8 cellular contexts compared by ENCODE assay signal in genomic region chr12:121583334-121583661, GRCh38. TPM values are rescaled to one million over a fixed set of nuclear protein-coding genes. Genes with fewer than 3 reads are reported as not detected.
DNase-seq lines count a peak whose midpoint lies in the region; ATAC-seq and TF ChIP-seq lines count a peak whose summit lies in the region.
"Not testable (repeated sequence)": the region's sequence is repeated elsewhere in the genome, so short reads cannot be mapped to it uniquely, and the experiment has no call there.

No MANE protein-coding gene starts in this region.

- H3K27ac Mint-ChIP-seq in GM23338 (peak overlapping the region; percentile 97), endodermal cell (peak overlapping the region; percentile 98), memory B cell (peak overlapping the region; percentile 46)
- not testable (repeated sequence) for H3K27ac Mint-ChIP-seq in activated naive CD4-positive, alpha-beta T cell treated with anti-CD3 and anti-CD28 coated beads, Interleukin-2, amount 10 ng/mL, durations not matched to agents 7 days and 5 days

- not testable (repeated sequence) for H3K9me3 Mint-ChIP-seq in GM23338; activated naive CD4-positive, alpha-beta T cell treated with anti-CD3 and anti-CD28 coated beads, Interleukin-2, amount 10 ng/mL, durations not matched to agents 7 days and 5 days; endodermal cell; memory B cell

- DNase-seq in GM23338 (ENCODE audit: low spot score); activated naive CD4-positive, alpha-beta T cell treated with anti-CD3 and anti-CD28 coated beads, Interleukin-2, amount 10 ng/mL, durations not matched to agents 7 days and 5 days; endodermal cell; memory B cell (ENCODE audit: low spot score in 2 of 2): not testable (repeated sequence)

- 78% methylated on average over 2 of the region's 2 CpGs; no CpG with 5 or more reads in 1 of the 2 experiments for WGBS in endodermal cell (ENCODE audit: insufficient coverage in 1 of 2, insufficient read length in 1 of 2), 2 experiments

- H3K4me3 Mint-ChIP-seq in GM23338 (peak overlapping the region; percentile 90), endodermal cell (peak overlapping the region; percentile 72)
- peak overlapping the region; percentile 84 for H3K4me3 Mint-ChIP-seq in activated naive CD4-positive, alpha-beta T cell treated with anti-CD3 and anti-CD28 coated beads, Interleukin-2, amount 10 ng/mL, durations not matched to agents 7 days and 5 days
- not testable (repeated sequence) for H3K4me3 Mint-ChIP-seq in memory B cell

- peaks cover 22% of the 10 kb centered on the region; the same call in 2 of the 3 replicates for H3K4me1 Mint-ChIP-seq in GM23338
- peaks cover 46% of the 10 kb centered on the region for H3K4me1 Mint-ChIP-seq in activated naive CD4-positive, alpha-beta T cell treated with anti-CD3 and anti-CD28 coated beads, Interleukin-2, amount 10 ng/mL, durations not matched to agents 7 days and 5 days
- H3K4me1 Mint-ChIP-seq in endodermal cell, result peaks cover 17% of the 10 kb centered on the region
- H3K4me1 Mint-ChIP-seq in memory B cell, result peaks cover 18% of the 10 kb centered on the region

- not testable (repeated sequence) for TF ChIP-seq CTCF in GM23338 (conservative IDR thresholded peaks at IDR 0.05; ENCODE audit: low read depth in 2 of 2); OCI-LY3 (IDR thresholded peaks at IDR 0.05; ENCODE audit: low read depth, low read length); endodermal cell (conservative IDR thresholded peaks at IDR 0.05); parathyroid adenoma (IDR thresholded peaks at IDR 0.05)

- CTCF ChIA-PET in activated naive CD4-positive, alpha-beta T cell treated with anti-CD3 and anti-CD28 coated beads, Interleukin-2, amount 10 ng/mL, durations not matched to agents 7 days and 5 days (lab: Charles Lee), result interaction anchor here (2.2 to 2.8 kb wide), 2 partner anchors 43 to 86 kb away, joined by 8 to 10 read pairs; partner anchors contain the start of genes MORN3 and ORAI1

- H3K4me3 ChIP-seq in BLaER1 treated with 17β-estradiol and CSF1 and Interleukin-3, amounts not matched to agents 10 nM and 100 nM; parathyroid adenoma (ENCODE audit: low read depth, low read length); stomach smooth muscle (ENCODE audit: low read length in 2 of 2): not testable (repeated sequence)
- peak overlapping the region; percentile 90 for H3K4me3 ChIP-seq in GM23338
- H3K4me3 ChIP-seq in OCI-LY3 (ENCODE audit: low read length), result peak overlapping the region; percentile 79; the same call in 1 of the 2 replicates
- peak overlapping the region; percentile 85 for H3K4me3 ChIP-seq in endodermal cell (ENCODE audit: low read length)

- ATAC-seq in GM23338; memory B cell (ENCODE audit: low read depth): not testable (repeated sequence)

- H3K9me2 ChIP-seq in GM23338 (ENCODE audit: insufficient read depth), result not testable (repeated sequence)

- not testable (repeated sequence) for H4K20me1 ChIP-seq in BLaER1 treated with 17β-estradiol and CSF1 and Interleukin-3, amounts not matched to agents 10 nM and 100 nM; GM23338 (replicated peaks; ENCODE audit: insufficient read depth); OCI-LY3 (ENCODE audit: insufficient read depth, low read length)

- peaks cover 10% of the 10 kb centered on the region for H3K36me3 Mint-ChIP-seq in GM23338 (ENCODE audit: low read depth)
- H3K36me3 Mint-ChIP-seq in activated naive CD4-positive, alpha-beta T cell treated with anti-CD3 and anti-CD28 coated beads, Interleukin-2, amount 10 ng/mL, durations not matched to agents 7 days and 5 days, result peaks cover 18% of the 10 kb centered on the region
- not testable (repeated sequence) for H3K36me3 Mint-ChIP-seq in endodermal cell (ENCODE audit: low read depth); memory B cell

- H3F3A ChIP-seq in GM23338 (replicated peaks; ENCODE audit: low read depth), result peaks cover 21% of the 10 kb centered on the region

- peaks cover 30 to 56% (median 47%) of the 10 kb centered on the region in 10 experiments for H3K4me1 ChIP-seq in BLaER1 treated with 17β-estradiol and CSF1 and Interleukin-3, amounts not matched to agents 10 nM and 100 nM
- H3K4me1 ChIP-seq in GM23338 (ENCODE audit: insufficient read depth) (peaks cover 12% of the 10 kb centered on the region), OCI-LY3 (ENCODE audit: low read length) (peaks cover 11% of the 10 kb centered on the region), stomach smooth muscle (ENCODE audit: control insufficient read depth, insufficient read depth, low read length) (peaks cover 32% of the 10 kb centered on the region)
- H3K4me1 ChIP-seq in endodermal cell (ENCODE audit: control insufficient read depth, insufficient read depth, low read length); parathyroid adenoma: not testable (repeated sequence)

- H3K27me3 ChIP-seq in BLaER1 treated with 17β-estradiol and CSF1 and Interleukin-3, amounts not matched to agents 10 nM and 100 nM; GM23338 (ENCODE audit: insufficient read depth); OCI-LY3 (ENCODE audit: low read depth, low read length); endodermal cell (ENCODE audit: control insufficient read depth, insufficient read depth, low read length, poor library complexity, severe bottlenecking); parathyroid adenoma (ENCODE audit: control insufficient read depth, insufficient read depth, low read length); stomach smooth muscle (ENCODE audit: control insufficient read depth in 1 of 2, insufficient read depth in 2 of 2, low read length in 2 of 2): not testable (repeated sequence)

- H3K27ac ChIP-seq in BLaER1 treated with 17β-estradiol and CSF1 and Interleukin-3, amounts not matched to agents 10 nM and 100 nM; OCI-LY3 (ENCODE audit: low read length): not testable (repeated sequence)
- H3K27ac ChIP-seq in GM23338 (ENCODE audit: low read depth) (peak overlapping the region; percentile 92), endodermal cell (ENCODE audit: low read depth, low read length) (peak overlapping the region; percentile 83), parathyroid adenoma (peak overlapping the region; percentile 86), stomach smooth muscle (ENCODE audit: low read length) (peak overlapping the region; percentile 62)

- H3K9ac ChIP-seq in BLaER1 treated with 17β-estradiol and CSF1 and Interleukin-3, amounts not matched to agents 10 nM and 100 nM; parathyroid adenoma; stomach smooth muscle (ENCODE audit: low read length in 2 of 2): not testable (repeated sequence)
- H3K9ac ChIP-seq in OCI-LY3 (ENCODE audit: low read length) (0 out of 2 replicates have a peak overlapping the region, but pooled peaks have one; percentile 87), endodermal cell (ENCODE audit: extremely low read depth, low read length, poor library complexity, severe bottlenecking) (peak overlapping the region; percentile 97)

- peak overlapping the region; percentile 95 to 99 (median 96); a peak in 20 of 22 replicates for H3K4me2 ChIP-seq in BLaER1 treated with 17β-estradiol and CSF1 and Interleukin-3, amounts not matched to agents 10 nM and 100 nM
- H3K4me2 ChIP-seq in GM23338 (peak overlapping the region; percentile 70), OCI-LY3 (ENCODE audit: low read length) (peak overlapping the region; percentile 96)
- not testable (repeated sequence) for H3K4me2 ChIP-seq in parathyroid adenoma (ENCODE audit: low read length)

- not testable (repeated sequence) for H3K27me3 Mint-ChIP-seq in GM23338 (ENCODE audit: insufficient read depth, low read depth, poor library complexity); activated naive CD4-positive, alpha-beta T cell treated with anti-CD3 and anti-CD28 coated beads, Interleukin-2, amount 10 ng/mL, durations not matched to agents 7 days and 5 days; endodermal cell (ENCODE audit: insufficient read depth); memory B cell

- peaks cover 79% of the 10 kb centered on the region for H3K79me2 ChIP-seq in GM23338 (replicated peaks; ENCODE audit: insufficient read depth)
- peaks cover 60% of the 10 kb centered on the region for H3K79me2 ChIP-seq in OCI-LY3 (ENCODE audit: low read length)
- H3K79me2 ChIP-seq in parathyroid adenoma, result not testable (repeated sequence)

- not testable (repeated sequence) for H2AFZ ChIP-seq in GM23338; OCI-LY3 (ENCODE audit: low read depth, low read length); parathyroid adenoma

- not testable (repeated sequence) for H3K36me3 ChIP-seq in BLaER1 treated with 17β-estradiol and CSF1 and Interleukin-3, amounts not matched to agents 10 nM and 100 nM; GM23338 (ENCODE audit: insufficient read depth); endodermal cell (ENCODE audit: control insufficient read depth, insufficient read depth, low read length); parathyroid adenoma (ENCODE audit: control insufficient read depth, insufficient read depth, low read length); stomach smooth muscle (ENCODE audit: control insufficient read depth in 2 of 2, insufficient read depth in 2 of 2, low read length in 2 of 2)
- H3K36me3 ChIP-seq in OCI-LY3 (replicated peaks; ENCODE audit: low read depth, low read length), result peaks cover 20% of the 10 kb centered on the region

- H3K9me3 ChIP-seq in BLaER1 treated with 17β-estradiol and CSF1 and Interleukin-3, amounts not matched to agents 10 nM and 100 nM (replicated peaks in 1 of 11); OCI-LY3 (ENCODE audit: insufficient read depth, low read length); endodermal cell (ENCODE audit: control insufficient read depth, low read length); parathyroid adenoma (ENCODE audit: control insufficient read depth, low read length); stomach smooth muscle (ENCODE audit: control insufficient read depth in 2 of 2, low read length in 2 of 2): not testable (repeated sequence)

RNA-seq across cellular contexts. Expression of gene KDM2B, which starts 2.5 kb away (rescaled TPM):
- total RNA-seq in GM23338 (2014; rRNA removed; shearing (Covaris generic)), result 137 and 161 TPM in 2 replicates
- polyA plus RNA-seq in GM23338 (2016; fragmentation: Nextera tagmentation; extraction: Ambion mirVana), result 59.4 and 64.4 TPM in 2 replicates
- total RNA-seq in endodermal cell, result 100 to 1,000 TPM; 103 to 125 TPM
- polyA plus RNA-seq in endodermal cell (2013, experiment 1 of 2), result 64.7 TPM
- 60.8 TPM for polyA plus RNA-seq in endodermal cell (2013, experiment 2 of 2)

RNA-seq across cellular contexts. Expression of gene ORAI1, which starts 43.0 kb away (rescaled TPM):
- total RNA-seq in GM23338 (2014; rRNA removed; shearing (Covaris generic)), result 31.0 and 32.0 TPM in 2 replicates
- 22.2 and 23.7 TPM in 2 replicates for polyA plus RNA-seq in GM23338 (2016; fragmentation: Nextera tagmentation; extraction: Ambion mirVana)
- total RNA-seq in endodermal cell, result 10 to 100 TPM; 35.3 to 39.2 TPM
- polyA plus RNA-seq in endodermal cell (2013, experiment 1 of 2), result 11.8 TPM
- polyA plus RNA-seq in endodermal cell (2013, experiment 2 of 2), result 11.2 TPM
